1 cellular context compared by ENCODE assay signal in the genomic region with DNA sequence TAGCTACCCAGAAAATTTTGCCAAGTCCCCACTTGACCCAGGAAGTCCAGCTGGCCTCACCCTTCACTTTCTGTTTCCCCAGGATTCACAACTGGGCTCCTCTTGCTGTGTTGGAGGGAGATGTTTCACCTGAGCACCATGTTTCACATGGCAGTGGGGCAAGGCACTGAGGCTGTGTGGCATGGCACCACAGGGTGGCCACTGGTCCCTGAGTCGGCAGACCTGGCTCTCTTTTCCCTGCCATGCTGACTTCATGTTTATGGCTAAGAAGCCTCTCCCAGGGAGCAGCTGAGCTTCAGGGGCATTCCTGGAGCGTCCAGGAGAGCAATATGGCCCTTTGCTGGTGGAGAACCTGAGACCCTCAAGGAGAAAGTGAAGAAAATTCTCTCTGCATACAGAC.
TF ChIP-seq lines count a peak whose summit lies in the region.

No MANE protein-coding gene starts in this region.

TF ChIP-seq in H1, 55 proteins besides CTCF, POLR2A, EP300 and RAD21 (continued from another document):
- no peak for TF ChIP-seq ATF2 (IDR thresholded peaks at IDR 0.05; ENCODE audit: low read length)
